ENCODE assay signal across 8 cellular contexts in genomic region chr2:62215306-62216064, GRCh38. TPM values are rescaled to one million over a fixed set of nuclear protein-coding genes. Genes with fewer than 3 reads are reported as not detected.
DNase-seq lines count a peak whose midpoint lies in the region; TF ChIP-seq lines count a peak whose summit lies in the region.

No MANE protein-coding gene starts in this region.

- peaks cover 31% of the 10 kb centered on the region for H3K9me3 Mint-ChIP-seq in activated naive CD4-positive, alpha-beta T cell treated with anti-CD3 and anti-CD28 coated beads, Interleukin-2, amount 10 ng/mL, durations not matched to agents 7 days and 5 days

- H3K36me3 ChIP-seq in osteoblast (ENCODE audit: insufficient read depth, low read length): no peaks in the 10 kb centered on the region

- no peak overlapping the region for H3K4me3 ChIP-seq in epithelial cell of proximal tubule (ENCODE audit: low read depth, low read length)
- no peak overlapping the region for H3K4me3 ChIP-seq in osteoblast (ENCODE audit: insufficient read depth, low read length)

- no peaks in the 10 kb centered on the region for H3K27me3 Mint-ChIP-seq in activated naive CD4-positive, alpha-beta T cell treated with anti-CD3 and anti-CD28 coated beads, Interleukin-2, amount 10 ng/mL, durations not matched to agents 7 days and 5 days

- CTCF ChIA-PET in activated naive CD4-positive, alpha-beta T cell treated with anti-CD3 and anti-CD28 coated beads, Interleukin-2, amount 10 ng/mL, durations not matched to agents 7 days and 5 days (lab: Charles Lee): interaction anchor here (0.6 kb wide), 1 partner anchor 298 kb away, joined by 4 read pairs; no protein-coding TSS in a partner anchor

- H3K4me1 Mint-ChIP-seq in activated naive CD4-positive, alpha-beta T cell treated with anti-CD3 and anti-CD28 coated beads, Interleukin-2, amount 10 ng/mL, durations not matched to agents 7 days and 5 days: peaks cover 20% of the 10 kb centered on the region

- H3K4me1 ChIP-seq in osteoblast (ENCODE audit: insufficient read depth, low read length): peaks cover 38% of the 10 kb centered on the region

- H3K79me2 ChIP-seq in osteoblast (ENCODE audit: insufficient read depth, low read length): peaks cover 87% of the 10 kb centered on the region

- H3K27me3 ChIP-seq in osteoblast (ENCODE audit: insufficient read depth, low read length): no peaks in the 10 kb centered on the region

- H3K9me3 ChIP-seq in osteoblast (ENCODE audit: low read depth, low read length): no peaks in the 10 kb centered on the region

- H3K27ac ChIP-seq in osteoblast (ENCODE audit: low read depth, low read length): peak overlapping the region; percentile 88

- H3K27ac Mint-ChIP-seq in activated naive CD4-positive, alpha-beta T cell treated with anti-CD3 and anti-CD28 coated beads, Interleukin-2, amount 10 ng/mL, durations not matched to agents 7 days and 5 days: no peak overlapping the region

- TF ChIP-seq CTCF in epithelial cell of proximal tubule (conservative IDR thresholded peaks at IDR 0.05; ENCODE audit: low read depth, low read length) (peak; percentile 11), osteoblast (IDR thresholded peaks at IDR 0.05; ENCODE audit: extremely low read depth, low read depth, low read length) (peak; percentile 17)

- H3K36me3 Mint-ChIP-seq in activated naive CD4-positive, alpha-beta T cell treated with anti-CD3 and anti-CD28 coated beads, Interleukin-2, amount 10 ng/mL, durations not matched to agents 7 days and 5 days: peaks cover 58% of the 10 kb centered on the region

- peak overlapping the region; percentile 56 for H2AFZ ChIP-seq in osteoblast (ENCODE audit: low read length)

- DNase-seq in DMS 273 treated with DMSO at 0.1 percent for 48 hours (lab: John Stamatoyannopoulos, UW) (peak; percentile 98), SK-N-DZ (ENCODE audit: low spot score) (peak; percentile 84), epithelial cell of proximal tubule (ENCODE audit: low read depth) (no peak), osteoblast (ENCODE audit: insufficient read length, low spot score, missing footprints) (no peak), NCI-H2081 treated with DMSO at 0.1 percent for 48 hours (lab: John Stamatoyannopoulos, UW) (no peak), retina (no peak)
- no peak for DNase-seq in stimulated activated CD4-positive, alpha-beta T cell treated with anti-CD3 and anti-CD28 coated beads, Interleukin-4, amount 100 ng/mL, for 1 hour
- DNase-seq in activated naive CD4-positive, alpha-beta T cell treated with anti-CD3 and anti-CD28 coated beads, Interleukin-2, amount 10 ng/mL, durations not matched to agents 7 days and 5 days: no peak

- H4K20me1 ChIP-seq in osteoblast (ENCODE audit: insufficient read depth, low read length): peaks cover 8% of the 10 kb centered on the region

- peak overlapping the region; percentile 37 for H3K4me2 ChIP-seq in osteoblast (ENCODE audit: insufficient read depth, low read length)

- H3K4me3 Mint-ChIP-seq in activated naive CD4-positive, alpha-beta T cell treated with anti-CD3 and anti-CD28 coated beads, Interleukin-2, amount 10 ng/mL, durations not matched to agents 7 days and 5 days: no peak overlapping the region

RNA-seq across cellular contexts. Expression of gene B3GNT2, which starts 19.6 kb away (rescaled TPM):
- polyA plus RNA-seq in SK-N-DZ (2014; cell fraction: cytosol; rRNA removed): 13.4 and 16.1 TPM in 2 replicates
- polyA plus RNA-seq in SK-N-DZ (2014; cell fraction: nucleus; rRNA removed): 8.7 and 9.9 TPM in 2 replicates
- total RNA-seq in epithelial cell of proximal tubule: 20.8 and 22.6 TPM in 2 replicates
- 19.2 and 21.7 TPM in 2 replicates for total RNA-seq in osteoblast

Comparison
In these comparisons a context has a peak if more than half of its experiments do, and no peak if none do; other contexts are left out.
1. DNase-seq: peak in DMS 273 treated with DMSO at 0.1 percent for 48 hours (single experiment) and SK-N-DZ (single experiment); none in epithelial cell of proximal tubule (single experiment), osteoblast (single experiment), NCI-H2081 treated with DMSO at 0.1 percent for 48 hours (single experiment), stimulated activated CD4-positive, alpha-beta T cell treated with anti-CD3 and anti-CD28 coated beads, Interleukin-4, amount 100 ng/mL, for 1 hour (single experiment), retina (single experiment) and activated naive CD4-positive, alpha-beta T cell treated with anti-CD3 and anti-CD28 coated beads, Interleukin-2, amount 10 ng/mL, durations not matched to agents 7 days and 5 days (single experiment).